ENCODE assay signal across 9 cellular contexts in genomic region chr17:47257651-47258339, GRCh38. TPM values are rescaled to one million over a fixed set of nuclear protein-coding genes. Genes with fewer than 3 reads are reported as not detected.
A peak's percentile ranks its signal among the peaks of the same experiment; 100 is the strongest.
DNase-seq lines count a peak whose midpoint lies in the region; ATAC-seq and TF ChIP-seq lines count a peak whose summit lies in the region.
"Had no signal": no experiment of that assay in that cellular context is flagged by ENCODE, and none has a peak within 500 bp of the region (broad histone marks: within the 10 kb centered on the region; RNA-seq: fewer than 3 reads in every experiment).

No MANE protein-coding gene starts in this region.

- H3K4me1 Mint-ChIP-seq in MCF 10A (ENCODE audit: insufficient read depth, unreplicated experiment): peaks cover 22% of the 10 kb centered on the region

- DNase-seq in MCF 10A (ENCODE audit: unreplicated experiment) (peak; percentile 74), breast epithelium (ENCODE audit: low spot score in 2 of 2) (no peak), UCSD-AML1 (lab: John Stamatoyannopoulos, UW; ENCODE audit: unreplicated experiment) (peak; percentile 79), glomerular visceral epithelial cell (ENCODE audit: extremely low spot score) (peak; percentile 97), uterus (peak in 1 of 2 donors; percentile 47)
- DNase-seq in stimulated activated naive CD4-positive, alpha-beta T cell (lab: John Stamatoyannopoulos, UW): no peak
- DNase-seq: activated CD8-positive, alpha-beta memory T cell treated with anti-CD3 and anti-CD28 coated beads for 24 hours had no signal

- peaks cover 4% of the 10 kb centered on the region in 2 donors for H3K4me1 ChIP-seq in breast epithelium
- H3K4me1 ChIP-seq in uterus: no peaks in the 10 kb centered on the region

- POLR2A ChIA-PET in MCF 10A (lab: Yijun Ruan, JAX): interaction anchor here (0.6 kb wide), 1 partner anchor 43 kb away, joined by 3 read pairs; no protein-coding TSS in a partner anchor

- ATAC-seq in HG02588 (IDR thresholded peaks at IDR 0.05; ENCODE audit: unreplicated experiment): no peak
- no peak for ATAC-seq in HG02973 (IDR thresholded peaks at IDR 0.05; ENCODE audit: unreplicated experiment)

- intact Hi-C loops in MCF 10A (cut with micrococcal nuclease) (no loop called here), breast epithelium (cut with DNase I; ENCODE audit: low total_unique reads) (no loop called here), uterus (cut with DNase I; ENCODE audit: low total_unique reads) (no loop called here)

- H3K36me3 Mint-ChIP-seq in MCF 10A (ENCODE audit: insufficient read depth, unreplicated experiment): no peaks in the 10 kb centered on the region

- no peaks in the 10 kb centered on the region for H3K9me3 ChIP-seq in breast epithelium
- no peaks in the 10 kb centered on the region for H3K9me3 ChIP-seq in uterus

- H3K27me3 ChIP-seq in breast epithelium (no peaks in the 10 kb centered on the region), uterus (no peaks in the 10 kb centered on the region)

- no peaks in the 10 kb centered on the region for H3K27me3 Mint-ChIP-seq in MCF 10A (ENCODE audit: insufficient read depth, unreplicated experiment)

- no peak overlapping the region for H3K4me3 ChIP-seq in breast epithelium
- no peak overlapping the region for H3K4me3 ChIP-seq in uterus

- TF ChIP-seq CTCF in MCF 10A (IDR thresholded peaks at IDR 0.05; ENCODE audit: unreplicated experiment) (no peak), breast epithelium (IDR thresholded peaks at IDR 0.05) (no peak), uterus (IDR thresholded peaks at IDR 0.05) (no peak)

- no peak overlapping the region for H3K4me3 Mint-ChIP-seq in MCF 10A (ENCODE audit: unreplicated experiment)

- TF ChIP-seq POLR2A in breast epithelium (IDR thresholded peaks at IDR 0.05): no peak
- no peak for TF ChIP-seq POLR2A in uterus (IDR thresholded peaks at IDR 0.05)

- peak overlapping the region in 1 of 2 donors; percentile 43 for H3K27ac ChIP-seq in breast epithelium
- peak overlapping the region; percentile 64 to 77 for H3K27ac ChIP-seq in uterus

- CTCF ChIA-PET in MCF 10A (lab: Yijun Ruan, JAX): interaction anchor here (0.6 kb wide), 1 partner anchor 997 kb away, joined by 3 read pairs; no protein-coding TSS in a partner anchor

- no TSS peak for BruUV-seq in MCF 10A (replicated peaks; lab: Mats Ljungman, UMichigan)

- H3K27ac Mint-ChIP-seq in MCF 10A (ENCODE audit: low read depth, unreplicated experiment): no peak overlapping the region

- no peaks in the 10 kb centered on the region for H3K36me3 ChIP-seq in breast epithelium
- no peaks in the 10 kb centered on the region for H3K36me3 ChIP-seq in uterus

- no peaks in the 10 kb centered on the region for H3K9me3 Mint-ChIP-seq in MCF 10A (ENCODE audit: unreplicated experiment)

RNA-seq across cellular contexts. Expression of gene ITGB3, which starts 4.2 kb away (rescaled TPM):
- total RNA-seq in MCF 10A (2022) (0.98 and 1.1 TPM in 2 replicates), breast epithelium (10 to 100 TPM in 2 of 3 donors, 1 to 10 TPM in 1; 3.8 to 29.8 (median 14.6) TPM), uterus (10 to 100 TPM in 3 of 4 donors, 1 to 10 TPM in 1; 7.4 to 28.7 (median 23.5) TPM)

RNA-seq across cellular contexts. Expression of gene MYL4, which starts 48.6 kb away (rescaled TPM):
- total RNA-seq in MCF 10A (2022): not detected in 2 replicates
- total RNA-seq in breast epithelium: not detected
- total RNA-seq in uterus: 1 to 10 TPM in 1 of 4 donors, not detected in 3; 3.2 TPM

Comparison
In these comparisons a context has a peak if more than half of its experiments do, and no peak if none do; other contexts are left out.
1. DNase-seq: peak in MCF 10A (single experiment), UCSD-AML1 (single experiment) and glomerular visceral epithelial cell (single experiment); none in breast epithelium (0 of 2) and stimulated activated naive CD4-positive, alpha-beta T cell (0 of 6).